ENCODE assay signal across 8 cellular contexts in genomic region chr4:53688186-53688790, GRCh38.
DNase-seq lines count a peak whose midpoint lies in the region; ATAC-seq and TF ChIP-seq lines count a peak whose summit lies in the region.

No MANE protein-coding gene starts in this region.

- H3K4me3 ChIP-seq in testis: no peak overlapping the region

- no peak overlapping the region for H3K27ac ChIP-seq in testis

- TF ChIP-seq CTCF in testis (IDR thresholded peaks at IDR 0.05): no peak

- intact Hi-C loops in testis (cut with DNase I; ENCODE audit: low total_unique reads): no loop called here

- H3K36me3 ChIP-seq in testis (ENCODE audit: low read depth, missing control alignments): no peaks in the 10 kb centered on the region

- peak; percentile 76 for ATAC-seq in HG02973 (IDR thresholded peaks at IDR 0.05; ENCODE audit: unreplicated experiment)

- no peaks in the 10 kb centered on the region for H3K9me3 ChIP-seq in testis

- peak; percentile 19 to 40 (median 25) for DNase-seq in stimulated activated CD4-positive, alpha-beta T cell treated with anti-CD3 and anti-CD28 coated beads, Interleukin-12 subunit alpha, Interleukin-12 subunit beta, amount 100 ng/mL, for 48 hours (ENCODE audit: low read depth in 2 of 3, low spot score in 1 of 3)
- DNase-seq in stimulated activated CD4-positive, alpha-beta T cell treated with anti-CD3 and anti-CD28 coated beads, Interleukin-4, amount 100 ng/mL, for 4 hours: no peak
- DNase-seq in RPMI8226 (peak; percentile 77), fibroblast of the conjunctiva (ENCODE audit: low read depth) (peak; percentile 97), testis (no peak), HT-29 (ENCODE audit: low spot score) (no peak), NCI-H128 (lab: John Stamatoyannopoulos, UW; ENCODE audit: unreplicated experiment) (no peak)

- no peaks in the 10 kb centered on the region for H3K4me1 ChIP-seq in testis

- no peaks in the 10 kb centered on the region for H3K27me3 ChIP-seq in testis

- WGBS in testis, 2 donors: 77 to 81% methylated on average over 2 of the region's 2 CpGs

- TF ChIP-seq POLR2A in testis (IDR thresholded peaks at IDR 0.05): no peak

Comparison
In these comparisons a context has a peak if more than half of its experiments do, and no peak if none do; other contexts are left out.
1. DNase-seq: peak in stimulated activated CD4-positive, alpha-beta T cell treated with anti-CD3 and anti-CD28 coated beads, Interleukin-12 subunit alpha, Interleukin-12 subunit beta, amount 100 ng/mL, for 48 hours (3 of 3), RPMI8226 (single experiment) and fibroblast of the conjunctiva (single experiment); none in stimulated activated CD4-positive, alpha-beta T cell treated with anti-CD3 and anti-CD28 coated beads, Interleukin-4, amount 100 ng/mL, for 4 hours (0 of 2), testis (single experiment), HT-29 (single experiment) and NCI-H128 (single experiment).